ENCODE assay signal across 9 cellular contexts in the genomic region with DNA sequence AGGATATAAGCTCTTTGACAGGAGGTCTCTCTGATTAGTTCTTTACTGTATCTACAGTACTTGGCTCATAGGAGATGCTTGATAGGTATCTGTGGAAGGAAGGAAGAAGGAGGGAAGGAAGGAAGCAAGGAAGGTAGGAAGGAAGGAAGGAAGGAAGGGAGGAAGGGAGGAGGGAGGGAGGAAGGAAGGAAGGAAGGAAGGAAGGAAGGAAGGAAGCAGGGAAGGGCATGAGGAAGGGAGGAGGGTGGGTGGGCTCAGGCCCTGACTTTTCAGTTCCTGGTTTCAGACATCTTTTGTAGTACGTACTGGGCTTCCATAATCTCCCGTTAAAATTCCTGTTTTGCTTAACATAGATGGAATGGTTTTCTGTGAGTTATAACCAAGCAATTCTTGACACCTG.
"Had no signal": no experiment of that assay in that cellular context is flagged by ENCODE, and none has a peak within 500 bp of the region (broad histone marks: within the 10 kb centered on the region; RNA-seq: fewer than 3 reads in every experiment).

No MANE protein-coding gene starts in this region.

- FAIRE-seq: H1, H54 had no signal

- H3K9me3 Mint-ChIP-seq: H9, HFFc6 had no signal

- H3K4me3 Mint-ChIP-seq: GM23338, H9, HFFc6 had no signal

- H3K4me2 ChIP-seq: GM23338 had no signal

- H3K4me3 ChIP-seq: GM23338 had no signal

- H3K27ac Mint-ChIP-seq: GM23338, H9, HFFc6 had no signal

- H3K27me3 Mint-ChIP-seq: IgD-negative memory B cell had no signal

- H3K27ac ChIP-seq: HL-60 had no signal

- ATAC-seq: GM23338 had no signal

- DNase-seq: H9, HCEC 1CT, HFFc6, KG1 had no signal

- H2AFZ ChIP-seq: GM23338 had no signal
